23 cellular contexts compared by ENCODE assay signal in genomic region chr6:12760911-12761310, GRCh38. TPM values are rescaled to one million over a fixed set of nuclear protein-coding genes. Genes with fewer than 3 reads are reported as not detected.
"Had no signal": no experiment of that assay in that cellular context is flagged by ENCODE, and none has a peak within 500 bp of the region (broad histone marks: within the 10 kb centered on the region; RNA-seq: fewer than 3 reads in every experiment).

No MANE protein-coding gene starts in this region.

- H3K4me1 ChIP-seq: breast epithelium, esophagus muscularis mucosa, neural progenitor cell, parathyroid adenoma had no signal

- H3K4me3 ChIP-seq: breast epithelium, esophagus muscularis mucosa, hepatocyte, neural progenitor cell, thoracic aorta had no signal

- H3K79me2 ChIP-seq: hepatocyte, parathyroid adenoma had no signal

- DNase-seq: activated B cell treated with CpG ODN at 0.5 μM for 24 hours; activated CD4-positive, alpha-beta T cell treated with anti-CD3 and anti-CD28 coated beads, Interleukin-2, amount 50 U/mL, for 1 hour; activated CD8-positive, alpha-beta T cell treated with anti-CD3 and anti-CD28 coated beads for 36 hours; activated naive CD8-positive, alpha-beta T cell treated with anti-CD3 and anti-CD28 coated beads, Interleukin-2, amount 50 U/mL, for 24 hours; activated T-cell treated with anti-CD3 and anti-CD28 coated beads, Interleukin-2, amount 50 U/mL, for 48 hours; amygdala; dermis blood vessel endothelial cell; effector CD4-positive, alpha-beta T cell; left cardiac atrium; mammary epithelial cell; midbrain; natural killer cell; occipital lobe; right cardiac atrium; stimulated activated CD4-positive, alpha-beta T cell treated with anti-CD3 and anti-CD28 coated beads, Interleukin-12 subunit alpha, Interleukin-12 subunit beta, amount 100 ng/mL, for 4 hours; stimulated activated CD4-positive, alpha-beta T cell treated with anti-CD3 and anti-CD28 coated beads, Interleukin-4, amount 100 ng/mL, for 1 hour; stimulated activated naive CD8-positive, alpha-beta T cell treated with anti-CD3 and anti-CD28 coated beads, Interleukin-15, Interleukin-2, amounts not matched to agents 100 U/mL and 50 U/mL, for 24 hours had no signal

- ATAC-seq: activated CD8-positive, alpha-beta T cell treated with anti-CD3 and anti-CD28 coated beads for 36 hours; activated naive CD8-positive, alpha-beta T cell treated with anti-CD3 and anti-CD28 coated beads, Interleukin-2, amount 50 U/mL, for 24 hours; left cardiac atrium; natural killer cell; right cardiac atrium; stimulated activated naive CD8-positive, alpha-beta T cell treated with anti-CD3 and anti-CD28 coated beads, Interleukin-15, Interleukin-2, amounts not matched to agents 100 U/mL and 50 U/mL, for 24 hours had no signal

- H3K36me3 ChIP-seq: breast epithelium, esophagus muscularis mucosa, neural progenitor cell, thoracic aorta had no signal

- H3K4me2 ChIP-seq: hepatocyte, neural progenitor cell had no signal

- H3K27me3 ChIP-seq: neural progenitor cell had no signal

- H2AFZ ChIP-seq: hepatocyte, neural progenitor cell, parathyroid adenoma had no signal

- H3K27ac ChIP-seq: breast epithelium, esophagus muscularis mucosa, hepatocyte, neural progenitor cell, parathyroid adenoma, thoracic aorta had no signal

- H3K9ac ChIP-seq: neural progenitor cell, parathyroid adenoma had no signal

- H3K9me3 ChIP-seq: breast epithelium, esophagus muscularis mucosa, thoracic aorta had no signal

RNA-seq across cellular contexts. Expression of gene PHACTR1, which starts 44.3 kb away (rescaled TPM):
- polyA plus RNA-seq: mammary epithelial cell had no signal
